In the genomic region with DNA sequence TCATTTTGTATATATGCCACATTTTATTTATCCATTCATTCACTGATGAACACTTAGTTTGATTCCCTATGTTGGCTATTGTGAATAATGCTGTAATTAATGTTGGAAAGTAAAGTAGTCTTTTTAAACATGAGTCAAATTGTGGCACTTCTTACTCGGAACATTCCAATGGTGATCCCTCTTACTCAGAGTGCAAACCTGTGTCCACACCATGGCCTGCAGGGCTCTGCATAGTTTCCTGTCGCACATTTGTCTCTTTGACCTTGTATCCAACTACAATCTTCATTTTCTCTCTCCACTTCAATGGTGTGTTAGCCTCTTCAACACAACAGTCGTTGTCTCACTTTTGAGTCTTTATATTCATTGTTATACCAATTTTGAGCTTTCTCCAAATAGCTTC, we compare ENCODE assay signal across 21 cellular contexts.
A peak's percentile ranks its signal among the peaks of the same experiment; 100 is the strongest.
DNase-seq lines count a peak whose midpoint lies in the region; ATAC-seq and TF ChIP-seq lines count a peak whose summit lies in the region.
"Had no signal": no experiment of that assay in that cellular context is flagged by ENCODE, and none has a peak within 500 bp of the region (broad histone marks: within the 10 kb centered on the region; RNA-seq: fewer than 3 reads in every experiment).

No MANE protein-coding gene starts in this region.

- POLR2A ChIA-PET in activated CD8-positive, alpha-beta T cell treated with anti-CD3 and anti-CD28 coated beads, Interleukin-2, amount 10 ng/mL, durations not matched to agents 7 days and 5 days (lab: Charles Lee) = no interaction called here

- H3K4me1 ChIP-seq in foreskin keratinocyte = peaks cover 5% of the 10 kb centered on the region
- H3K4me1 ChIP-seq: SJCRH30 had no signal

- no peak overlapping the region for H3K27ac Mint-ChIP-seq in activated CD8-positive, alpha-beta T cell treated with anti-CD3 and anti-CD28 coated beads, Interleukin-2, amount 10 ng/mL, durations not matched to agents 7 days and 5 days
- H3K27ac Mint-ChIP-seq: B cell, CD14-positive monocyte, H9, T-cell had no signal

- TF ChIP-seq CTCF in choroid plexus epithelial cell (conservative IDR thresholded peaks at IDR 0.05; ENCODE audit: low read depth, low read length) = no peak
- TF ChIP-seq CTCF in foreskin keratinocyte (conservative IDR thresholded peaks at IDR 0.05) = no peak

- no peak for ATAC-seq in foreskin keratinocyte
- ATAC-seq in activated CD8-positive, alpha-beta T cell treated with anti-CD3 and anti-CD28 coated beads, Interleukin-2, amount 10 ng/mL, durations not matched to agents 7 days and 5 days = no peak
- ATAC-seq: Panc1, T-cell had no signal

- no peaks in the 10 kb centered on the region for H3K36me3 Mint-ChIP-seq in activated CD8-positive, alpha-beta T cell treated with anti-CD3 and anti-CD28 coated beads, Interleukin-2, amount 10 ng/mL, durations not matched to agents 7 days and 5 days (ENCODE audit: low read depth)
- H3K36me3 Mint-ChIP-seq: CD14-positive monocyte, T-cell had no signal

- H3K27me3 ChIP-seq in foreskin keratinocyte = no peaks in the 10 kb centered on the region
- H3K27me3 ChIP-seq: SJCRH30 had no signal

- no peaks in the 10 kb centered on the region for H3K9me3 Mint-ChIP-seq in activated CD8-positive, alpha-beta T cell treated with anti-CD3 and anti-CD28 coated beads, Interleukin-2, amount 10 ng/mL, durations not matched to agents 7 days and 5 days (ENCODE audit: insufficient read depth)
- H3K9me3 Mint-ChIP-seq: H9 had no signal

- DNase-seq in EL = peak; percentile 37
- DNase-seq in M059J (ENCODE audit: low read depth) = peak; percentile 24
- peak; percentile 52 for DNase-seq in choroid plexus epithelial cell (ENCODE audit: low read depth)
- DNase-seq in renal cortical epithelial cell (ENCODE audit: low read depth) = peak; percentile 40
- DNase-seq in foreskin keratinocyte = no peak
- no peak for DNase-seq in NCI-H2081 (lab: John Stamatoyannopoulos, UW)
- no peak for DNase-seq in activated CD8-positive, alpha-beta T cell treated with anti-CD3 and anti-CD28 coated beads, Interleukin-2, amount 10 ng/mL, durations not matched to agents 7 days and 5 days
- DNase-seq: DMS53; H9; MV-4-11; NCI-H1694 treated with DMSO at 0.1 percent for 48 hours; NCI-H345; NCI-H524; NCI-H774; NK-92 treated with Interleukin-12 subunit alpha and Interleukin-12 subunit beta, amount 100 ng/mL, for 24 hours; SJCRH30; T-cell had no signal

- H3K4me3 ChIP-seq in choroid plexus epithelial cell (ENCODE audit: low read depth, low read length) = no peak overlapping the region
- H3K4me3 ChIP-seq: SJCRH30 had no signal

- no peaks in the 10 kb centered on the region for H3K27me3 Mint-ChIP-seq in activated CD8-positive, alpha-beta T cell treated with anti-CD3 and anti-CD28 coated beads, Interleukin-2, amount 10 ng/mL, durations not matched to agents 7 days and 5 days (ENCODE audit: low read depth)
- H3K27me3 Mint-ChIP-seq: B cell, T-cell had no signal

- H3K4me3 Mint-ChIP-seq in activated CD8-positive, alpha-beta T cell treated with anti-CD3 and anti-CD28 coated beads, Interleukin-2, amount 10 ng/mL, durations not matched to agents 7 days and 5 days = no peak overlapping the region
- H3K4me3 Mint-ChIP-seq: B cell, CD14-positive monocyte, H9, T-cell had no signal

- H3K27ac ChIP-seq in foreskin keratinocyte = no peak overlapping the region
- H3K27ac ChIP-seq: KMS-11, SJCRH30 had no signal

- CTCF ChIA-PET in activated CD8-positive, alpha-beta T cell treated with anti-CD3 and anti-CD28 coated beads, Interleukin-2, amount 10 ng/mL, durations not matched to agents 7 days and 5 days (lab: Charles Lee) = no interaction called here

- no peaks in the 10 kb centered on the region for H3K4me1 Mint-ChIP-seq in activated CD8-positive, alpha-beta T cell treated with anti-CD3 and anti-CD28 coated beads, Interleukin-2, amount 10 ng/mL, durations not matched to agents 7 days and 5 days (ENCODE audit: low read depth)
- H3K4me1 Mint-ChIP-seq: B cell, CD14-positive monocyte, T-cell had no signal

Comparison
In these comparisons a context has a peak if more than half of its experiments do, and no peak if none do; other contexts are left out.
1. DNase-seq: peak in EL (single experiment), M059J (single experiment), choroid plexus epithelial cell (single experiment) and renal cortical epithelial cell (single experiment); none in foreskin keratinocyte (0 of 2), NCI-H2081 (0 of 2) and activated CD8-positive, alpha-beta T cell treated with anti-CD3 and anti-CD28 coated beads, Interleukin-2, amount 10 ng/mL, durations not matched to agents 7 days and 5 days (single experiment).